In genomic region chr9:13896922-13897835, GRCh38 we compare ENCODE assay signal across 1 cellular context.
TF ChIP-seq lines count a peak whose summit lies in the region.

No MANE protein-coding gene starts in this region.

TF ChIP-seq in GM23338, 12 proteins besides CTCF, POLR2A, EP300 and RAD21:
- TF ChIP-seq REST (IDR thresholded peaks at IDR 0.05; ENCODE audit: unreplicated experiment) (no peak), EZH2 (IDR thresholded peaks at IDR 0.05; ENCODE audit: low read depth, unreplicated experiment) (no peak), EZH2phosphoT487 (IDR thresholded peaks at IDR 0.05; ENCODE audit: unreplicated experiment) (no peak), POLR2AphosphoS5 (IDR thresholded peaks at IDR 0.05; ENCODE audit: low read depth) (no peak), ZNF462 (CRISPR knock-in tag; IDR thresholded peaks at IDR 0.05) (no peak), NANOG (IDR thresholded peaks at IDR 0.05; ENCODE audit: borderline replicate concordance) (no peak), ETS1 (IDR thresholded peaks at IDR 0.05) (no peak), ZNF331 (CRISPR knock-in tag; IDR thresholded peaks at IDR 0.05; ENCODE audit: low read depth) (no peak), JUNB (IDR thresholded peaks at IDR 0.05; ENCODE audit: unreplicated experiment) (no peak), STAT1 (IDR thresholded peaks at IDR 0.05; ENCODE audit: unreplicated experiment) (no peak), ZNF114 (CRISPR knock-in tag; IDR thresholded peaks at IDR 0.05) (no peak), CREB1 (CRISPR knock-in tag; IDR thresholded peaks at IDR 0.05; ENCODE audit: low read depth) (no peak)
